ENCODE assay signal across 33 cellular contexts in genomic region chr2:88077076-88077475, GRCh38. TPM values are rescaled to one million over a fixed set of nuclear protein-coding genes. Genes with fewer than 3 reads are reported as not detected.
DNase-seq lines count a peak whose midpoint lies in the region; ATAC-seq and TF ChIP-seq lines count a peak whose summit lies in the region.
"Had no signal": no experiment of that assay in that cellular context is flagged by ENCODE, and none has a peak within 500 bp of the region (broad histone marks: within the 10 kb centered on the region; RNA-seq: fewer than 3 reads in every experiment).

No MANE protein-coding gene starts in this region.

- no peaks in the 10 kb centered on the region for H3K27me3 Mint-ChIP-seq in GM23338 (ENCODE audit: insufficient read depth, low read depth, poor library complexity)
- no peaks in the 10 kb centered on the region for H3K27me3 Mint-ChIP-seq in osteocyte (ENCODE audit: unreplicated experiment)

- H3K4me1 Mint-ChIP-seq in GM23338 = peaks cover 4% of the 10 kb centered on the region
- H3K4me1 Mint-ChIP-seq in osteocyte (ENCODE audit: unreplicated experiment) = peaks cover 2% of the 10 kb centered on the region
- H3K4me1 Mint-ChIP-seq: activated CD4-positive, alpha-beta memory T cell treated with anti-CD3 and anti-CD28 coated beads, Interleukin-2, amount 10 ng/mL, durations not matched to agents 7 days and 5 days; activated T-helper 17 cell treated with anti-CD3 and anti-CD28 coated beads, Interleukin-2, amount 50 U/mL, for 72 hours; naive thymus-derived CD4-positive, alpha-beta T cell had no signal

- H3K4me3 Mint-ChIP-seq in GM23338 (no peak overlapping the region), osteocyte (ENCODE audit: unreplicated experiment) (no peak overlapping the region)
- H3K4me3 Mint-ChIP-seq: activated CD4-positive, alpha-beta memory T cell treated with anti-CD3 and anti-CD28 coated beads, Interleukin-2, amount 10 ng/mL, durations not matched to agents 7 days and 5 days; activated T-helper 17 cell treated with anti-CD3 and anti-CD28 coated beads, Interleukin-2, amount 50 U/mL, for 72 hours; naive thymus-derived CD4-positive, alpha-beta T cell; type B pancreatic cell had no signal

- no peak for DNase-seq in GM23338 (ENCODE audit: low spot score)
- peak; percentile 80 to 82 for DNase-seq in SJCRH30
- DNase-seq in heart right ventricle = peak; percentile 40 to 56
- DNase-seq in osteocyte (ENCODE audit: extremely low spot score, unreplicated experiment) = peak; percentile 76
- DNase-seq in activated CD4-positive, alpha-beta T cell treated with anti-CD3 and anti-CD28 coated beads for 1 hour = no peak
- DNase-seq in dedifferentiated amniotic fluid mesenchymal stem cell (ENCODE audit: extremely low spot score) = no peak
- no peak for DNase-seq in activated CD4-positive, alpha-beta T cell treated with anti-CD3 and anti-CD28 coated beads for 48 hours
- DNase-seq: ACHN; activated CD4-positive, alpha-beta memory T cell treated with anti-CD3 and anti-CD28 coated beads, Interleukin-2, amount 10 ng/mL, durations not matched to agents 7 days and 5 days; activated CD8-positive, alpha-beta memory T cell treated with anti-CD3 and anti-CD28 coated beads, Interleukin-2, amount 50 U/mL, for 48 hours; KBM-7; mesenchymal stem cell; naive thymus-derived CD4-positive, alpha-beta T cell; NCI-H1417; PC-3; SIG-M5; stimulated activated CD4-positive, alpha-beta T cell treated with anti-CD3 and anti-CD28 coated beads, Interleukin-12 subunit alpha, Interleukin-12 subunit beta, amount 100 ng/mL, for 4 hours; stimulated activated CD4-positive, alpha-beta T cell treated with anti-CD3 and anti-CD28 coated beads, Interleukin-4, amount 100 ng/mL, for 1 hour had no signal

- WGBS in heart right ventricle, 2 donors = 35 to 50% methylated on average over 8 of the region's 8 CpGs

- TF ChIP-seq CTCF in GM23338 (conservative IDR thresholded peaks at IDR 0.05; ENCODE audit: low read depth in 2 of 2) (no peak), heart right ventricle (IDR thresholded peaks at IDR 0.05) (no peak), osteocyte (IDR thresholded peaks at IDR 0.05) (no peak)

- H3K27ac Mint-ChIP-seq in GM23338 (no peak overlapping the region), osteocyte (ENCODE audit: unreplicated experiment) (no peak overlapping the region)
- H3K27ac Mint-ChIP-seq: activated CD4-positive, alpha-beta memory T cell treated with anti-CD3 and anti-CD28 coated beads, Interleukin-2, amount 10 ng/mL, durations not matched to agents 7 days and 5 days; activated naive CD4-positive, alpha-beta T cell treated with anti-CD3 and anti-CD28 coated beads, Interleukin-2, amount 50 U/mL, for 72 hours; activated T-helper 17 cell treated with anti-CD3 and anti-CD28 coated beads, Interleukin-2, amount 50 U/mL, for 72 hours; naive thymus-derived CD4-positive, alpha-beta T cell; type B pancreatic cell had no signal

- no peaks in the 10 kb centered on the region; the same call in 2 of the 3 replicates for H3K36me3 Mint-ChIP-seq in GM23338 (ENCODE audit: low read depth)
- no peaks in the 10 kb centered on the region for H3K36me3 Mint-ChIP-seq in osteocyte (ENCODE audit: unreplicated experiment)
- H3K36me3 Mint-ChIP-seq: activated naive CD4-positive, alpha-beta T cell treated with anti-CD3 and anti-CD28 coated beads, Interleukin-2, amount 50 U/mL, for 72 hours; naive thymus-derived CD4-positive, alpha-beta T cell; type B pancreatic cell had no signal

- intact Hi-C loops in heart right ventricle (cut with DNase I) = no loop called here

- H3K4me3 ChIP-seq in GM23338 = no peak overlapping the region
- no peak overlapping the region for H3K4me3 ChIP-seq in SJCRH30
- no peak overlapping the region for H3K4me3 ChIP-seq in heart right ventricle
- H3K4me3 ChIP-seq: BLaER1, coronary artery, HAP-1 had no signal

- H3K79me2 ChIP-seq in GM23338 (replicated peaks; ENCODE audit: insufficient read depth) = no peaks in the 10 kb centered on the region

- no peaks in the 10 kb centered on the region for H3K9me2 ChIP-seq in GM23338 (ENCODE audit: insufficient read depth)

- no peaks in the 10 kb centered on the region for H4K20me1 ChIP-seq in GM23338 (replicated peaks; ENCODE audit: insufficient read depth)
- H4K20me1 ChIP-seq: BLaER1 had no signal

- 0 out of 2 replicates have a peak overlapping the region, but pooled peaks have one; percentile 12 for H2AFZ ChIP-seq in GM23338

- H3K9me3 Mint-ChIP-seq in GM23338 = peaks cover 15% of the 10 kb centered on the region
- H3K9me3 Mint-ChIP-seq in osteocyte (ENCODE audit: unreplicated experiment) = no peaks in the 10 kb centered on the region
- H3K9me3 Mint-ChIP-seq: activated CD4-positive, alpha-beta memory T cell treated with anti-CD3 and anti-CD28 coated beads, Interleukin-2, amount 10 ng/mL, durations not matched to agents 7 days and 5 days; activated naive CD4-positive, alpha-beta T cell treated with anti-CD3 and anti-CD28 coated beads, Interleukin-2, amount 50 U/mL, for 72 hours; activated T-helper 17 cell treated with anti-CD3 and anti-CD28 coated beads, Interleukin-2, amount 50 U/mL, for 72 hours had no signal

- no peak overlapping the region for H3K4me2 ChIP-seq in GM23338
- H3K4me2 ChIP-seq: BLaER1 had no signal

- no peaks in the 10 kb centered on the region for H3K27me3 ChIP-seq in GM23338 (ENCODE audit: insufficient read depth)
- no peaks in the 10 kb centered on the region for H3K27me3 ChIP-seq in SJCRH30
- H3K27me3 ChIP-seq in heart right ventricle = no peaks in the 10 kb centered on the region
- H3K27me3 ChIP-seq: BLaER1 had no signal

- no peaks in the 10 kb centered on the region for H3K9me3 ChIP-seq in SJCRH30 (replicated peaks)
- peaks cover 0 to 4% (median 0%) of the 10 kb centered on the region in 11 donors for H3K9me3 ChIP-seq in heart right ventricle
- H3K9me3 ChIP-seq: BLaER1, HAP-1 had no signal

- ATAC-seq in GM23338 (no peak; the same call in 2 of the 3 replicates), heart right ventricle (peak; percentile 70 to 91 (median 88)), GM18858 (IDR thresholded peaks at IDR 0.05; ENCODE audit: unreplicated experiment) (no peak)
- ATAC-seq: activated CD4-positive, CD25-positive, alpha-beta regulatory T cell treated with anti-CD3 and anti-CD28 coated beads, Interleukin-2, amount 50 U/mL, for 24 hours; activated naive CD4-positive, alpha-beta T cell treated with anti-CD3 and anti-CD28 coated beads, Interleukin-2, amount 50 U/mL, for 72 hours; activated T-helper 17 cell treated with anti-CD3 and anti-CD28 coated beads, Interleukin-2, amount 50 U/mL, for 72 hours; naive thymus-derived CD4-positive, alpha-beta T cell; PC-3 had no signal

- H3K4me1 ChIP-seq in GM23338 (ENCODE audit: insufficient read depth) (0 out of 2 replicates have a peak, but pooled peaks cover 3% of the 10 kb centered on the region), SJCRH30 (peaks cover 17% of the 10 kb centered on the region), heart right ventricle (peaks cover 0 to 68% (median 31%) of the 10 kb centered on the region in 9 donors)
- H3K4me1 ChIP-seq: BLaER1, HAP-1 had no signal

- no peaks in the 10 kb centered on the region for H3K36me3 ChIP-seq in GM23338 (ENCODE audit: insufficient read depth)
- no peaks in the 10 kb centered on the region for H3K36me3 ChIP-seq in SJCRH30
- no peaks in the 10 kb centered on the region for H3K36me3 ChIP-seq in heart right ventricle
- H3K36me3 ChIP-seq: BLaER1, HAP-1 had no signal

- no peak overlapping the region for H3K27ac ChIP-seq in GM23338 (ENCODE audit: low read depth)
- H3K27ac ChIP-seq in SJCRH30 = no peak overlapping the region
- peak overlapping the region in 8 of 10 donors; percentile 28 to 77 (median 68) for H3K27ac ChIP-seq in heart right ventricle
- H3K27ac ChIP-seq: BLaER1, coronary artery had no signal

- H3F3A ChIP-seq in GM23338 (replicated peaks; ENCODE audit: low read depth) = no peaks in the 10 kb centered on the region

TF ChIP-seq in GM23338, 12 proteins besides CTCF, POLR2A, EP300 and RAD21:
- TF ChIP-seq ETS1 (IDR thresholded peaks at IDR 0.05) (no peak), NANOG (IDR thresholded peaks at IDR 0.05; ENCODE audit: borderline replicate concordance) (no peak), POLR2AphosphoS5 (IDR thresholded peaks at IDR 0.05; ENCODE audit: low read depth) (no peak), CREB1 (CRISPR knock-in tag; IDR thresholded peaks at IDR 0.05; ENCODE audit: low read depth) (no peak)

RNA-seq across cellular contexts. Expression of gene SMYD1, which starts 9.5 kb away (rescaled TPM):
- 0.07 TPM in 1 of 2 replicates, not detected in the other for total RNA-seq in GM23338 (2014; rRNA removed; shearing (Covaris generic))
- polyA plus RNA-seq in GM23338 (2016; fragmentation: Nextera tagmentation; extraction: Ambion mirVana) = 0.35 TPM in 1 of 2 replicates, not detected in the other
- 2.3 and 2.4 TPM in 2 replicates for total RNA-seq in SJCRH30 (2014; rRNA removed; shearing (Covaris generic))
- total RNA-seq in heart right ventricle = 100 to 1,000 TPM; 287 to 534 (median 395) TPM
- polyA plus RNA-seq in heart right ventricle = 10 to 100 TPM; 78.7 to 94.0 TPM
- not detected in 2 replicates for total RNA-seq in osteocyte
- total RNA-seq: activated CD4-positive, alpha-beta memory T cell treated with anti-CD3 and anti-CD28 coated beads, Interleukin-2, amount 10 ng/mL, durations not matched to agents 7 days and 5 days; activated naive CD4-positive, alpha-beta T cell treated with anti-CD3 and anti-CD28 coated beads, Interleukin-2, amount 50 U/mL, for 72 hours; activated T-helper 17 cell treated with anti-CD3 and anti-CD28 coated beads, Interleukin-2, amount 50 U/mL, for 72 hours; fibroblast of villous mesenchyme; HT1080; MCF 10A; naive thymus-derived CD4-positive, alpha-beta T cell; omental fat pad; PC-3; renal cortical epithelial cell; subcutaneous adipose tissue; T-helper 1 cell treated with Interleukin-12 subunit alpha and Interleukin-12 subunit beta and Interleukin-4 antibody, amounts not matched to agents 30 ng/mL and 1 ng/mL, for 36 hours had no signal

RNA-seq across cellular contexts. Expression of gene KRCC1, which starts 21.5 kb away (rescaled TPM):
- total RNA-seq in GM23338 (2014; rRNA removed; shearing (Covaris generic)) = 10.3 and 10.5 TPM in 2 replicates
- polyA plus RNA-seq in GM23338 (2016; fragmentation: Nextera tagmentation; extraction: Ambion mirVana) = 12.5 and 12.8 TPM in 2 replicates
- 5.6 and 6.0 TPM in 2 replicates for total RNA-seq in SJCRH30 (2014; rRNA removed; shearing (Covaris generic))
- 10 to 100 TPM; 20.1 to 26.7 (median 22.0) TPM for total RNA-seq in heart right ventricle
- polyA plus RNA-seq in heart right ventricle = 10 to 100 TPM; 18.5 to 27.0 TPM
- 20.8 and 22.4 TPM in 2 replicates for total RNA-seq in osteocyte

RNA-seq across cellular contexts. Expression of gene FABP1, which starts 50.8 kb away (rescaled TPM):
- not detected in 2 replicates for total RNA-seq in GM23338 (2014; rRNA removed; shearing (Covaris generic))
- not detected in 2 replicates for polyA plus RNA-seq in GM23338 (2016; fragmentation: Nextera tagmentation; extraction: Ambion mirVana)
- total RNA-seq in SJCRH30 (2014; rRNA removed; shearing (Covaris generic)) = 0.32 TPM in 1 of 2 replicates, not detected in the other
- total RNA-seq in heart right ventricle = not detected
- polyA plus RNA-seq in heart right ventricle = 1 to 10 TPM in 1 of 2 donors, under 1 TPM in 1; 0.14 to 1.1 TPM
- not detected in 2 replicates for total RNA-seq in osteocyte
- total RNA-seq: activated CD4-positive, alpha-beta memory T cell treated with anti-CD3 and anti-CD28 coated beads, Interleukin-2, amount 10 ng/mL, durations not matched to agents 7 days and 5 days; activated naive CD4-positive, alpha-beta T cell treated with anti-CD3 and anti-CD28 coated beads, Interleukin-2, amount 50 U/mL, for 72 hours; activated T-helper 17 cell treated with anti-CD3 and anti-CD28 coated beads, Interleukin-2, amount 50 U/mL, for 72 hours; fibroblast of villous mesenchyme; HT1080; MCF 10A; naive thymus-derived CD4-positive, alpha-beta T cell; omental fat pad; PC-3; renal cortical epithelial cell; subcutaneous adipose tissue; T-helper 1 cell treated with Interleukin-12 subunit alpha and Interleukin-12 subunit beta and Interleukin-4 antibody, amounts not matched to agents 30 ng/mL and 1 ng/mL, for 36 hours had no signal
- polyA plus RNA-seq: naive thymus-derived CD4-positive, alpha-beta T cell had no signal

Comparison
In these comparisons a context has a peak if more than half of its experiments do, and no peak if none do; other contexts are left out.
1. ATAC-seq: peak in heart right ventricle (8 of 8); none in GM23338 (single experiment) and GM18858 (single experiment).
2. DNase-seq: peak in SJCRH30 (2 of 2), heart right ventricle (2 of 2) and osteocyte (single experiment); none in GM23338 (single experiment), activated CD4-positive, alpha-beta T cell treated with anti-CD3 and anti-CD28 coated beads for 1 hour (single experiment), dedifferentiated amniotic fluid mesenchymal stem cell (single experiment) and activated CD4-positive, alpha-beta T cell treated with anti-CD3 and anti-CD28 coated beads for 48 hours (single experiment).
3. H3K27ac ChIP-seq: peak in heart right ventricle (8 of 10); none in GM23338 (single experiment) and SJCRH30 (single experiment).
4. RNA of gene SMYD1, which starts 9.5 kb away (total RNA-seq): 287 to 534 TPM in heart right ventricle; 2.3 to 2.4 TPM in SJCRH30, 0.07 TPM in GM23338 and not detected in osteocyte; every median in the first group is over 10 times any median in the second.